8 cellular contexts compared by ENCODE assay signal in genomic region chr17:60139438-60140285, GRCh38. TPM values are rescaled to one million over a fixed set of nuclear protein-coding genes. Genes with fewer than 3 reads are reported as not detected.
DNase-seq lines count a peak whose midpoint lies in the region; ATAC-seq, FAIRE-seq and TF ChIP-seq lines count a peak whose summit lies in the region.

No MANE protein-coding gene starts in this region.

- TF ChIP-seq POLR2A in NB4 (IDR thresholded peaks at IDR 0.05; ENCODE audit: extremely low read depth, insufficient read length) = no peak
- TF ChIP-seq POLR2A in gastroesophageal sphincter (IDR thresholded peaks at IDR 0.05) = no peak

- H3K27ac ChIP-seq in gastroesophageal sphincter (no peak overlapping the region), pancreas (no peak overlapping the region)

- no peak for TF ChIP-seq EP300 in gastroesophageal sphincter (IDR thresholded peaks at IDR 0.05)

- ATAC-seq in gastroesophageal sphincter = no peak
- ATAC-seq in pancreas = peak; percentile 47 to 66 (median 56)

- intact Hi-C loops in CD14-positive monocyte (cut with micrococcal nuclease) = loop anchor here in 1 of 2 donors (10.0 kb wide), 1 partner anchor 295 kb away; no protein-coding TSS in a partner anchor
- intact Hi-C loops in pancreas (cut with DNase I) = loop anchor here in 1 of 3 donors (10.0 kb wide), 1 partner anchor 285 kb away; the partner anchor contains the start of gene CHCT1

- H3K27me3 ChIP-seq in gastroesophageal sphincter (peaks cover 60% of the 10 kb centered on the region), pancreas (peaks cover 0 to 10% (median 2%) of the 10 kb centered on the region in 4 donors)

- H3K9me3 Mint-ChIP-seq in CD14-positive monocyte = peaks cover 2 to 36% (median 14%) of the 10 kb centered on the region in 7 donors
- H3K9me3 Mint-ChIP-seq in type B pancreatic cell = peaks cover 5% of the 10 kb centered on the region

- H3K27ac Mint-ChIP-seq in CD14-positive monocyte (peak overlapping the region in 1 of 7 donors; percentile 40), type B pancreatic cell (no peak overlapping the region)

- no peak for FAIRE-seq in pancreas (lab: Jason Lieb, UNC)

- WGBS in gastroesophageal sphincter (ENCODE audit: low coverage in 1 of 2), 2 donors = no CpG with 5 or more reads among the region's 66 CpGs
- 6 to 7% methylated on average over 62 to 66 of the region's 66 CpGs for WGBS in pancreas, 2 donors

- H3K36me3 ChIP-seq in gastroesophageal sphincter (no peaks in the 10 kb centered on the region), pancreas (no peaks in the 10 kb centered on the region)

- TF ChIP-seq CTCF in CD14-positive monocyte (IDR thresholded peaks at IDR 0.05) (peak; percentile 63), NB4 (IDR thresholded peaks at IDR 0.05; ENCODE audit: low read depth, low read length) (peak; percentile 54), gastroesophageal sphincter (IDR thresholded peaks at IDR 0.05) (peak in 3 of 4 experiments; percentile 52 to 84 (median 57)), pancreas (IDR thresholded peaks at IDR 0.05) (peak in 3 of 4 donors; percentile 25 to 43 (median 27)), type B pancreatic cell (conservative IDR thresholded peaks at IDR 0.05) (peak; percentile 68)

- H3K9me3 ChIP-seq in gastroesophageal sphincter = no peaks in the 10 kb centered on the region
- H3K9me3 ChIP-seq in pancreas = no peaks in the 10 kb centered on the region

- H3K4me1 ChIP-seq in gastroesophageal sphincter = peaks cover 0 to 54% (median 9%) of the 10 kb centered on the region in 3 donors
- H3K4me1 ChIP-seq in pancreas = peaks cover 5 to 15% (median 10%) of the 10 kb centered on the region in 3 donors

- H3K36me3 Mint-ChIP-seq in CD14-positive monocyte = peaks cover 0 to 6% of the 10 kb centered on the region in 2 donors
- H3K36me3 Mint-ChIP-seq in type B pancreatic cell = peaks cover 3% of the 10 kb centered on the region

- H3K4me3 Mint-ChIP-seq in CD14-positive monocyte = peak overlapping the region in 1 of 2 donors; percentile 81
- H3K4me3 Mint-ChIP-seq in type B pancreatic cell = peak overlapping the region; percentile 45

- H3K4me3 ChIP-seq in NB4 (ENCODE audit: low read depth, low read length) (no peak overlapping the region), gastroesophageal sphincter (peak overlapping the region in 1 of 2 donors; percentile 22), pancreas (peak overlapping the region in 1 of 4 donors; percentile 26)

- peaks cover 82 to 93% (median 85%) of the 10 kb centered on the region in 3 donors for H3K27me3 Mint-ChIP-seq in CD14-positive monocyte (ENCODE audit: low read depth in 3 of 3)
- peaks cover 89% of the 10 kb centered on the region for H3K27me3 Mint-ChIP-seq in type B pancreatic cell

- peaks cover 53% of the 10 kb centered on the region for H3K4me1 Mint-ChIP-seq in CD14-positive monocyte
- peaks cover 26% of the 10 kb centered on the region for H3K4me1 Mint-ChIP-seq in type B pancreatic cell (ENCODE audit: unreplicated experiment)

- DNase-seq in CD14-positive monocyte (ENCODE audit: low spot score) = peak; percentile 52
- DNase-seq in NB4 (ENCODE audit: low read depth) = peak; percentile 64
- peak; percentile 53 for DNase-seq in activated T-helper 9 cell treated with anti-CD3 and anti-CD28 coated beads, Interleukin-2, amount 50 U/mL, for 16 hours (ENCODE audit: low read depth)
- peak; percentile 61 to 93 (median 78) for DNase-seq in pancreas
- peak; percentile 85 for DNase-seq in type B pancreatic cell (ENCODE audit: extremely low spot score, unreplicated experiment)
- no peak for DNase-seq in NCI-H1092 (lab: John Stamatoyannopoulos, UW)
- DNase-seq in NCI-H128 (lab: John Stamatoyannopoulos, UW; ENCODE audit: unreplicated experiment) = no peak

RNA-seq across cellular contexts. Expression of gene CA4, which starts 10.1 kb away (rescaled TPM):
- polyA plus RNA-seq in CD14-positive monocyte (not detected), pancreas (10 to 100 TPM; 32.0 to 75.7 TPM)
- total RNA-seq in gastroesophageal sphincter (1 to 10 TPM; 1.8 to 5.5 (median 3.3) TPM), pancreas (10 to 100 TPM in 5 of 6 donors, 1 to 10 TPM in 1; 7.5 to 22.5 (median 18.5) TPM), type B pancreatic cell (ENCODE audit: low replicate concordance) (11.4 and 21.1 TPM in 2 replicates)

Comparison
In these comparisons a context has a peak if more than half of its experiments do, and no peak if none do; other contexts are left out.
1. DNase-seq: peak in CD14-positive monocyte (single experiment), NB4 (single experiment), activated T-helper 9 cell treated with anti-CD3 and anti-CD28 coated beads, Interleukin-2, amount 50 U/mL, for 16 hours (single experiment), pancreas (6 of 6) and type B pancreatic cell (single experiment); none in NCI-H1092 (single experiment) and NCI-H128 (single experiment).
2. Peak in every context shown above with its lines, with median percentiles within 50 percentile points of each other: CTCF ChIP-seq.